1 cellular context compared by ENCODE assay signal in the genomic region with DNA sequence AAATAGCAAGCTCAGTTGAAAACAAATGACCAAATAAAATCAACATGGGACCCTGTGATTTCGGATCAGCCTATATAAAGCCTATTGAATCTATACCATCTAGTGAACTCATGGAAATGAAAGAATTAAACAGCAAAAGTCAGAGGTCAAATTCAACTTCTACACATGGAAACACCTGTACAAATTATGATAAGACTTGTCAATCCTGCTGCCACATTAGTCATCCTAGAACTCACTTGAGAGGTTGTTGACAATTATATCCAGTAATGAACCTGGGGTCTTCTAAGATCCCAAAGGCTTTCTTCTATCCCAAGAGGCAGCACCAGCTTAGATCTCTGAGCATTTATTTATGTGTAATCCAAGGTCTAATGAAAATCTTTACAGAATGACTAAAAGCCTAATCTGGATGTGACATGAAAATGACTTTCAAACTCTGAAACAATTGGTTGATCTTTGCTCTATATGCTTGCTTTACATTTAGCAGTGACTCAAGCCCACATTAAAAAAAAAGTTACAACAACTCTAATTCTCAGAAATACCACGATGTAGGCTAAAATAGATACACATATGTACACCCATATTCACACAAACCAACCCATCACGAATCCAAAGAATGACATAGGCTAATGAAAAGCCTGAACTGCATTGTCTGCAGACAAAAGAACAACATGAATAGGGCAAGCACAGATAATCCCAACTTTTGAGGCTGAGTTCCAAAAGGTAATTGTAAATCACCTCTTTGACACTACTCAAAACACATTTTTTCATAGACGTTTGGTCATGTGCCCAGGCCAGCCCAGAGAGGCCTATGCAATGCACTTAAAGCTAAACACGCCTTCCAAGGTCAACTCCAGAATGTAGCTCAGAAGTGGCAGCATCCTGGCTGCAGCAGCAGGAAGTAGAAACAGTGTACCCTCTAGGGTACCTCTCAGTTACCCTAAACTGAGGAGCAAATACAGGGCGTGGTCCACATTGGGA.
TF ChIP-seq lines count a peak whose summit lies in the region.

No MANE protein-coding gene starts in this region.

TF ChIP-seq in K562, 482 proteins besides CTCF, POLR2A, EP300 and RAD21 (continued from another document and continues in another):
- TF ChIP-seq DACH1 (IDR thresholded peaks at IDR 0.05; ENCODE audit: partially characterized antibody) (no peak), FOXK2 (conservative IDR thresholded peaks at IDR 0.05 in 1 of 2, IDR thresholded peaks at IDR 0.05 in 1 of 2; ENCODE audit: low read depth in 2 of 2) (peak; percentile 26; a peak in 1 of 4 replicates), EHMT2 (IDR thresholded peaks at IDR 0.05) (0 out of 2 replicates have a peak, but pooled peaks have one; percentile 36), ZNF778 (CRISPR knock-in tag; IDR thresholded peaks at IDR 0.05) (no peak), ZNF277 (CRISPR knock-in tag; IDR thresholded peaks at IDR 0.05; ENCODE audit: borderline replicate concordance) (no peak), MNT (conservative IDR thresholded peaks at IDR 0.05) (no peak), RNF219 (CRISPR knock-in tag; IDR thresholded peaks at IDR 0.05) (no peak), USF2 (CRISPR knock-in tag; IDR thresholded peaks at IDR 0.05) (peak; percentile 57), ETS2 (tag; IDR thresholded peaks at IDR 0.05; ENCODE audit: borderline replicate concordance, poor library complexity, severe bottlenecking) (no peak), FOSL1 (tag; conservative IDR thresholded peaks at IDR 0.05) (peak; percentile 71), CBFA2T2 (conservative IDR thresholded peaks at IDR 0.05) (0 out of 2 replicates have a peak, but pooled peaks have one; percentile 2), SRF (CRISPR knock-in tag; IDR thresholded peaks at IDR 0.05) (no peak), DMBX1 (CRISPR knock-in tag; IDR thresholded peaks at IDR 0.05; ENCODE audit: borderline replicate concordance) (no peak), ZFP91 (CRISPR knock-in tag; IDR thresholded peaks at IDR 0.05) (no peak), ARID1B (IDR thresholded peaks at IDR 0.05) (peak; percentile 80), ZNF75A (CRISPR knock-in tag; IDR thresholded peaks at IDR 0.05) (no peak), SUPT5H (IDR thresholded peaks at IDR 0.05) (no peak), CREB3 (tag; conservative IDR thresholded peaks at IDR 0.05; ENCODE audit: low read depth) (no peak), ZNF764 (CRISPR knock-in tag; IDR thresholded peaks at IDR 0.05; ENCODE audit: low read depth) (no peak), ELF2 (CRISPR knock-in tag; IDR thresholded peaks at IDR 0.05) (no peak), USF1 (CRISPR knock-in tag; IDR thresholded peaks at IDR 0.05) (peak; percentile 75), FOS (IDR thresholded peaks at IDR 0.05; ENCODE audit: extremely low read depth, insufficient read length) (no peak), MIER1 (IDR thresholded peaks at IDR 0.05; ENCODE audit: low read depth) (no peak), ZNF695 (CRISPR knock-in tag; IDR thresholded peaks at IDR 0.05) (no peak), ZNF384 (IDR thresholded peaks at IDR 0.05; ENCODE audit: low read depth, low read length) (peak; percentile 63), POLR2AphosphoS5 (IDR thresholded peaks at IDR 0.05; ENCODE audit: control insufficient read depth, insufficient read depth, low read depth, low read length) (no peak), SAFB (IDR thresholded peaks at IDR 0.05; ENCODE audit: borderline replicate concordance, low read depth, low read length) (no peak), ZFP36 (IDR thresholded peaks at IDR 0.05; ENCODE audit: low read depth, low read length, partially characterized antibody) (no peak), ARHGAP35 (IDR thresholded peaks at IDR 0.05; ENCODE audit: partially characterized antibody) (no peak), ZNF436 (CRISPR knock-in tag; IDR thresholded peaks at IDR 0.05) (no peak), RAD51 (IDR thresholded peaks at IDR 0.05; ENCODE audit: borderline replicate concordance, low read depth) (peak; percentile 59; the same call in 1 of the 2 replicates), GATAD2B (IDR thresholded peaks at IDR 0.05; ENCODE audit: borderline replicate concordance) (no peak), ZNF785 (CRISPR knock-in tag; IDR thresholded peaks at IDR 0.05) (no peak), HNRNPUL1 (IDR thresholded peaks at IDR 0.05; ENCODE audit: low read length) (no peak), TCF7 (IDR thresholded peaks at IDR 0.05; ENCODE audit: borderline replicate concordance) (no peak), NEUROD1 (IDR thresholded peaks at IDR 0.05; ENCODE audit: borderline replicate concordance, low read depth, low read length, partially characterized antibody) (no peak), KLF6 (CRISPR knock-in tag; IDR thresholded peaks at IDR 0.05; ENCODE audit: borderline replicate concordance) (no peak), PURB (CRISPR knock-in tag; IDR thresholded peaks at IDR 0.05; ENCODE audit: low read depth) (no peak), FOXA1 (IDR thresholded peaks at IDR 0.05; ENCODE audit: borderline replicate concordance) (no peak), HNRNPLL (IDR thresholded peaks at IDR 0.05; ENCODE audit: low read depth, low read length, poor library complexity, severe bottlenecking) (no peak)
- TF ChIP-seq, protein P1, sequence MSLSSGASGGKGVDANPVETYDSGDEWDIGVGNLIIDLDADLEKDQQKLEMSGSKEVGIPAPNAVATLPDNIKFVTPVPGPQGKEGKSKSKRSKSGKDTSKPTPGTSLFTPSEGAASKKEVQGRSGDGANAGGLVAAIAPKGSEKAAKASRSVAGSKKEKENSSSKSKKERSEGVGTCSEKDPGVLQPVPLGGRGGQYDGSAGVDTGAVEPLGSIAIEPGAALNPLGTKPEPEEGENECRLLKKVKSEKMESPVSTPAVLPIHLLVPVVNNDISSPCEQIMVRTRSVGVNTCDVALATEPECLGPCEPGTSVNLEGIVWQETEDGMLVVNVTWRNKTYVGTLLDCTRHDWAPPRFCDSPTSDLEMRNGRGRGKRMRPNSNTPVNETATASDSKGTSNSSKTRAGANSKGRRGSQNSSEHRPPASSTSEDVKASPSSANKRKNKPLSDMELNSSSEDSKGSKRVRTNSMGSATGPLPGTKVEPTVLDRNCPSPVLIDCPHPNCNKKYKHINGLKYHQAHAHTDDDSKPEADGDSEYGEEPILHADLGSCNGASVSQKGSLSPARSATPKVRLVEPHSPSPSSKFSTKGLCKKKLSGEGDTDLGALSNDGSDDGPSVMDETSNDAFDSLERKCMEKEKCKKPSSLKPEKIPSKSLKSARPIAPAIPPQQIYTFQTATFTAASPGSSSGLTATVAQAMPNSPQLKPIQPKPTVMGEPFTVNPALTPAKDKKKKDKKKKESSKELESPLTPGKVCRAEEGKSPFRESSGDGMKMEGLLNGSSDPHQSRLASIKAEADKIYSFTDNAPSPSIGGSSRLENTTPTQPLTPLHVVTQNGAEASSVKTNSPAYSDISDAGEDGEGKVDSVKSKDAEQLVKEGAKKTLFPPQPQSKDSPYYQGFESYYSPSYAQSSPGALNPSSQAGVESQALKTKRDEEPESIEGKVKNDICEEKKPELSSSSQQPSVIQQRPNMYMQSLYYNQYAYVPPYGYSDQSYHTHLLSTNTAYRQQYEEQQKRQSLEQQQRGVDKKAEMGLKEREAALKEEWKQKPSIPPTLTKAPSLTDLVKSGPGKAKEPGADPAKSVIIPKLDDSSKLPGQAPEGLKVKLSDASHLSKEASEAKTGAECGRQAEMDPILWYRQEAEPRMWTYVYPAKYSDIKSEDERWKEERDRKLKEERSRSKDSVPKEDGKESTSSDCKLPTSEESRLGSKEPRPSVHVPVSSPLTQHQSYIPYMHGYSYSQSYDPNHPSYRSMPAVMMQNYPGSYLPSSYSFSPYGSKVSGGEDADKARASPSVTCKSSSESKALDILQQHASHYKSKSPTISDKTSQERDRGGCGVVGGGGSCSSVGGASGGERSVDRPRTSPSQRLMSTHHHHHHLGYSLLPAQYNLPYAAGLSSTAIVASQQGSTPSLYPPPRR (CRISPR knock-in tag; IDR thresholded peaks at IDR 0.05; ENCODE audit: borderline replicate concordance), result no peak
- TF ChIP-seq, protein P2, sequence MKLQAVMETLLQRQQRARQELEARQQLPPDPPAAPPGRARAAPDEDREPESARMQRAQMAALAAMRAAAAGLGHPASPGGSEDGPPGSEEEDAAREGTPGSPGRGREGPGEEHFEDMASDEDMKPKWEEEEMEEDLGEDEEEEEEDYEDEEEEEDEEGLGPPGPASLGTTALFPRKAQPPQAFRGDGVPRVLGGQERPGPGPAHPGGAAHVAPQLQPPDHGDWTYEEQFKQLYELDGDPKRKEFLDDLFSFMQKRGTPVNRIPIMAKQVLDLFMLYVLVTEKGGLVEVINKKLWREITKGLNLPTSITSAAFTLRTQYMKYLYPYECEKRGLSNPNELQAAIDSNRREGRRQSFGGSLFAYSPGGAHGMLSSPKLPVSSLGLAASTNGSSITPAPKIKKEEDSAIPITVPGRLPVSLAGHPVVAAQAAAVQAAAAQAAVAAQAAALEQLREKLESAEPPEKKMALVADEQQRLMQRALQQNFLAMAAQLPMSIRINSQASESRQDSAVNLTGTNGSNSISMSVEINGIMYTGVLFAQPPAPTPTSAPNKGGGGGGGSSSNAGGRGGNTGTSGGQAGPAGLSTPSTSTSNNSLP (IDR thresholded peaks at IDR 0.05; ENCODE audit: borderline replicate concordance, low read depth, low read length), result no peak
